Comparison of ENCODE assay signal across 27 cellular contexts in genomic region chr12:73517859-73518258, GRCh38.
"Had no signal": no experiment of that assay in that cellular context is flagged by ENCODE, and none has a peak within 500 bp of the region (broad histone marks: within the 10 kb centered on the region; RNA-seq: fewer than 3 reads in every experiment).

No MANE protein-coding gene starts in this region.

- H3K79me2 ChIP-seq: parathyroid adenoma had no signal

- H3K4me2 ChIP-seq: neural progenitor cell, smooth muscle cell had no signal

- ATAC-seq: naive thymus-derived CD4-positive, alpha-beta T cell; natural killer cell; psoas muscle; right cardiac atrium; sciatic nerve; stimulated activated memory B cell treated with anti-CD40 and anti-IgM and Interleukin-4, amounts not matched to agents 10 μg/mL and 1 μg/mL and 100 μg/mL, for 72 hours; stimulated activated naive CD8-positive, alpha-beta T cell treated with anti-CD3 and anti-CD28 coated beads, Interleukin-15, amount 100 ng/mL, for 72 hours; stimulated activated naive CD8-positive, alpha-beta T cell treated with anti-CD3 and anti-CD28 coated beads, Interleukin-15, Interleukin-2, amounts not matched to agents 100 U/mL and 50 U/mL, for 24 hours; upper lobe of right lung had no signal

- H3K4me1 ChIP-seq: neural progenitor cell, parathyroid adenoma, psoas muscle, spleen, tibial artery, transverse colon, upper lobe of right lung, uterus had no signal

- H3K4me3 ChIP-seq: neural progenitor cell, ovary, psoas muscle, skin epidermis, smooth muscle cell, spleen, thoracic aorta, tibial artery, transverse colon, upper lobe of right lung, uterus had no signal

- H3K27me3 ChIP-seq: neural progenitor cell, ovary, spleen, tibial artery, transverse colon, upper lobe of right lung, uterus had no signal

- DNase-seq: naive thymus-derived CD4-positive, alpha-beta T cell; natural killer cell; occipital lobe; ovary; posterior cingulate gyrus; psoas muscle; right cardiac atrium; spleen; stimulated activated CD4-positive, alpha-beta T cell treated with anti-CD3 and anti-CD28 coated beads, Interleukin-12 subunit alpha, Interleukin-12 subunit beta, amount 100 ng/mL, for 4 hours; stimulated activated CD4-positive, alpha-beta T cell treated with anti-CD3 and anti-CD28 coated beads, Interleukin-1b, Interleukin-23, amount 100 ng/mL, for 48 hours; stimulated activated CD4-positive, alpha-beta T cell treated with anti-CD3 and anti-CD28 coated beads, Interleukin-4, amount 100 ng/mL, for 1 hour; stimulated activated CD4-positive, alpha-beta T cell treated with anti-CD3 and anti-CD28 coated beads, Interleukin-4, amount 100 ng/mL, for 4 hours; stimulated activated CD8-positive, alpha-beta memory T cell treated with anti-CD3 and anti-CD28 coated beads, Interleukin-4, amount 100 ng/mL, for 48 hours; stimulated activated naive CD4-positive, alpha-beta T cell; stimulated activated naive CD8-positive, alpha-beta T cell treated with anti-CD3 and anti-CD28 coated beads, Interleukin-15, amount 100 ng/mL, for 72 hours; stimulated activated naive CD8-positive, alpha-beta T cell treated with anti-CD3 and anti-CD28 coated beads, Interleukin-15, Interleukin-2, amounts not matched to agents 100 U/mL and 50 U/mL, for 24 hours; tibial artery; transverse colon; upper lobe of right lung; uterus had no signal

- H3K9me3 ChIP-seq: ovary, uterus had no signal

- H2AFZ ChIP-seq: neural progenitor cell, parathyroid adenoma had no signal

- H3K27ac ChIP-seq: neural progenitor cell, ovary, parathyroid adenoma, psoas muscle, skin epidermis, spleen, thoracic aorta, tibial artery, transverse colon, upper lobe of right lung, uterus had no signal

- H3K9ac ChIP-seq: neural progenitor cell, parathyroid adenoma had no signal

- H3K36me3 ChIP-seq: neural progenitor cell, ovary, spleen, thoracic aorta, tibial artery, transverse colon, upper lobe of right lung, uterus had no signal
